Comparison of ENCODE assay signal across 8 cellular contexts in the genomic region with DNA sequence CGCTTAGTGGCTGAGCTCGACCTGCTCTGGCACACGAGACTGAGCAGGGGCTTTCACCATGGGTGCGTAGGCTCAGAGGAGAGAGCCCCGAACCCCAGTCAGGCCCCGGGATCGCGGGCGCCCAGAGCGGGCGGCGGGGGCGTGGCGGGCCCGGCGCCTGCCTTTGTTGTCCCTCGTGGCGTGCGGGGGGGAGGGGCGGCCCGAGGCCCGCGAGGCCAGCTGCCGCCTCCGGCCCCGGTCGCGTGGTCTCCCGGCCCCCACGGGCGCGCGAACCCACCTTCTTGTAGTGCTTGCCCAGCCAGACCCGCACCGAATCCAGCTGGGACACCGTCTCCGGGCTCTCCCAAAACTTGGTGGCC. TPM values are rescaled to one million over a fixed set of nuclear protein-coding genes. Genes with fewer than 3 reads are reported as not detected.
A peak's percentile ranks its signal among the peaks of the same experiment; 100 is the strongest.
DNase-seq lines count a peak whose midpoint lies in the region; ATAC-seq and TF ChIP-seq lines count a peak whose summit lies in the region.

No MANE protein-coding gene starts in this region.

- peak; percentile 37 for ATAC-seq in HG02763 (IDR thresholded peaks at IDR 0.05; ENCODE audit: unreplicated experiment)

- no peaks in the 10 kb centered on the region for H3K27me3 ChIP-seq in PC-9 (ENCODE audit: insufficient read depth, low read depth)
- H3K27me3 ChIP-seq in cardiac muscle cell: no peaks in the 10 kb centered on the region

- H3K9me3 Mint-ChIP-seq in activated naive CD4-positive, alpha-beta T cell treated with anti-CD3 and anti-CD28 coated beads for 36 hours: no peaks in the 10 kb centered on the region

- peak overlapping the region; percentile 83 for H3K27ac Mint-ChIP-seq in activated naive CD4-positive, alpha-beta T cell treated with anti-CD3 and anti-CD28 coated beads for 36 hours

- H3K4me1 Mint-ChIP-seq in activated naive CD4-positive, alpha-beta T cell treated with anti-CD3 and anti-CD28 coated beads for 36 hours (ENCODE audit: low read depth): peaks cover 21% of the 10 kb centered on the region

- peak overlapping the region; percentile 77 for H3K27ac ChIP-seq in PC-9
- H3K27ac ChIP-seq in cardiac muscle cell: peak overlapping the region; percentile 98

- CTCF ChIA-PET in PC-9 (lab: Charles Lee): interaction anchor here (0.6 kb wide), 1 partner anchor 232 kb away, joined by 14 read pairs; no protein-coding TSS in a partner anchor
- CTCF ChIA-PET in activated naive CD4-positive, alpha-beta T cell treated with anti-CD3 and anti-CD28 coated beads for 36 hours (lab: Charles Lee): no interaction called here

- TF ChIP-seq CTCF in PC-9 (conservative IDR thresholded peaks at IDR 0.05): no peak
- TF ChIP-seq CTCF in cardiac muscle cell (IDR thresholded peaks at IDR 0.05; ENCODE audit: low read depth, low read length): no peak

- peak overlapping the region; percentile 97 for H3K4me2 ChIP-seq in PC-9

- H3K36me3 ChIP-seq in PC-9 (ENCODE audit: low read depth) (no peaks in the 10 kb centered on the region), cardiac muscle cell (no peaks in the 10 kb centered on the region)

- BruUV-seq in PC-9 (replicated peaks; lab: Mats Ljungman, UMichigan): no TSS peak

- H3K9me3 ChIP-seq in PC-9 (ENCODE audit: insufficient read depth, low read depth): no peaks in the 10 kb centered on the region
- no peaks in the 10 kb centered on the region for H3K9me3 ChIP-seq in cardiac muscle cell (ENCODE audit: low read depth)

- H3F3A ChIP-seq in PC-9 (ENCODE audit: insufficient read depth, low read depth): peaks cover 21% of the 10 kb centered on the region

- peak overlapping the region; percentile 73 for H2AFZ ChIP-seq in PC-9

- H3K36me3 Mint-ChIP-seq in activated naive CD4-positive, alpha-beta T cell treated with anti-CD3 and anti-CD28 coated beads for 36 hours (ENCODE audit: low read depth): peaks cover 7% of the 10 kb centered on the region

- peaks cover 57% of the 10 kb centered on the region for H3K79me2 ChIP-seq in PC-9 (ENCODE audit: low read depth)

- H4K20me1 ChIP-seq in PC-9 (ENCODE audit: insufficient read depth): peaks cover 39% of the 10 kb centered on the region

- H3K9me2 ChIP-seq in PC-9 (ENCODE audit: insufficient read depth): no peaks in the 10 kb centered on the region

- POLR2A ChIA-PET in PC-9 (lab: Charles Lee; ENCODE audit: unreplicated experiment): interaction anchor here (0.6 kb wide), 2 partner anchors 43 to 208 kb away, joined by 3 read pairs; no protein-coding TSS in a partner anchor

- no peaks in the 10 kb centered on the region for H3K27me3 Mint-ChIP-seq in activated naive CD4-positive, alpha-beta T cell treated with anti-CD3 and anti-CD28 coated beads for 36 hours (ENCODE audit: low read depth)

- H3K4me3 Mint-ChIP-seq in activated naive CD4-positive, alpha-beta T cell treated with anti-CD3 and anti-CD28 coated beads for 36 hours: peak overlapping the region; percentile 95

- H3K4me3 ChIP-seq in PC-9 (peak overlapping the region; percentile 67), cardiac muscle cell (peak overlapping the region; percentile 70)

- H3K4me1 ChIP-seq in PC-9 (replicated peaks; ENCODE audit: insufficient read depth) (peaks cover 20% of the 10 kb centered on the region), cardiac muscle cell (ENCODE audit: low read depth) (peaks cover 16% of the 10 kb centered on the region)

- DNase-seq in NCI-H146 (lab: John Stamatoyannopoulos, UW): peak; percentile 44
- DNase-seq in NCI-H146 treated with DMSO at 0.1 percent for 48 hours (lab: John Stamatoyannopoulos, UW; ENCODE audit: unreplicated experiment): no peak
- DNase-seq in PC-9: peak in 1 of 2 experiments; percentile 54
- DNase-seq in activated naive CD4-positive, alpha-beta T cell treated with anti-CD3 and anti-CD28 coated beads for 36 hours: peak; percentile 68
- DNase-seq in cardiac muscle cell (ENCODE audit: low read depth in 1 of 2, low spot score in 1 of 2): peak; percentile 33 to 74
- peak in 9 of 10 donors; percentile 35 to 92 (median 56) for DNase-seq in posterior cingulate gyrus
- DNase-seq in ureter (ENCODE audit: low spot score): peak; percentile 63

- intact Hi-C loops in PC-9 (cut with micrococcal nuclease; ENCODE audit: unreplicated experiment) (loop anchor here (5.0 kb wide), 1 partner anchor 459 kb away; no protein-coding TSS in a partner anchor), posterior cingulate gyrus (cut with DNase I) (loop anchor here (5.0 kb wide), 2 partner anchors 204 to 399 kb away; a partner anchor contains a TSS)
- intact Hi-C loops in activated naive CD4-positive, alpha-beta T cell treated with anti-CD3 and anti-CD28 coated beads for 36 hours (cut with micrococcal nuclease): loop anchor here (1.0 to 10.0 kb wide), 7 partner anchors 22 to 804 kb away; a partner anchor contains a TSS

RNA-seq across cellular contexts. Expression of a gene that starts 0.4 kb away (rescaled TPM):
- 88.1 and 130 TPM in 2 replicates for total RNA-seq in PC-9 (2021)
- total RNA-seq in activated naive CD4-positive, alpha-beta T cell treated with anti-CD3 and anti-CD28 coated beads for 36 hours: 10 to 100 TPM; 82.5 to 84.5 TPM
- 54.3 and 109 TPM in 2 replicates for total RNA-seq in cardiac muscle cell
- polyA plus RNA-seq in cardiac muscle cell: 86.9 TPM in 2 replicates
- total RNA-seq in ureter: 110 TPM

RNA-seq across cellular contexts. Expression of a gene that starts 21.6 kb away (rescaled TPM):
- 60.2 and 63.2 TPM in 2 replicates for total RNA-seq in PC-9 (2021)
- 10 to 100 TPM; 65.6 to 69.9 TPM for total RNA-seq in activated naive CD4-positive, alpha-beta T cell treated with anti-CD3 and anti-CD28 coated beads for 36 hours
- 118 and 120 TPM in 2 replicates for total RNA-seq in cardiac muscle cell
- polyA plus RNA-seq in cardiac muscle cell: 86.4 and 94.4 TPM in 2 replicates
- total RNA-seq in ureter: 81.5 TPM
